In genomic region chr9:91714020-91714721, GRCh38 we compare ENCODE assay signal across 7 cellular contexts.
A peak's percentile ranks its signal among the peaks of the same experiment; 100 is the strongest.
DNase-seq lines count a peak whose midpoint lies in the region; ATAC-seq lines count a peak whose summit lies in the region.

No MANE protein-coding gene starts in this region.

- peaks cover 13% of the 10 kb centered on the region for H3K27me3 ChIP-seq in skeletal muscle satellite cell (ENCODE audit: control insufficient read depth, insufficient read depth, low read length)
- no peaks in the 10 kb centered on the region for H3K27me3 ChIP-seq in CD4-positive, alpha-beta memory T cell (ENCODE audit: insufficient read depth, low read length)

- no peaks in the 10 kb centered on the region for H3K4me1 ChIP-seq in skeletal muscle satellite cell (ENCODE audit: control insufficient read depth, insufficient read depth, low read length)
- no peaks in the 10 kb centered on the region for H3K4me1 ChIP-seq in CD4-positive, alpha-beta memory T cell (ENCODE audit: insufficient read depth, low read length)

- H3K4me1 Mint-ChIP-seq in activated CD4-positive, alpha-beta memory T cell treated with anti-CD3 and anti-CD28 coated beads, Interleukin-2, amount 10 ng/mL, durations not matched to agents 7 days and 5 days, result peaks cover 6% of the 10 kb centered on the region
- peaks cover 0 to 5% (median 2%) of the 10 kb centered on the region in 4 donors for H3K4me1 Mint-ChIP-seq in CD4-positive, alpha-beta memory T cell

- peak overlapping the region; percentile 31 for H3K4me3 Mint-ChIP-seq in activated CD4-positive, alpha-beta memory T cell treated with anti-CD3 and anti-CD28 coated beads, Interleukin-2, amount 10 ng/mL, durations not matched to agents 7 days and 5 days
- peak overlapping the region in 2 of 8 donors; percentile 25 to 36 for H3K4me3 Mint-ChIP-seq in CD4-positive, alpha-beta memory T cell

- intact Hi-C loops in left cardiac atrium (cut with DNase I), result no loop called here
- intact Hi-C loops in CD4-positive, alpha-beta memory T cell (cut with micrococcal nuclease), result no loop called here

- POLR2A ChIA-PET in activated CD4-positive, alpha-beta memory T cell treated with anti-CD3 and anti-CD28 coated beads, Interleukin-2, amount 10 ng/mL, durations not matched to agents 7 days and 5 days (lab: Charles Lee), result no interaction called here
- POLR2A ChIA-PET in CD4-positive, alpha-beta memory T cell (lab: Charles Lee; ENCODE audit: partially characterized antibody), result no interaction called here

- no peak overlapping the region for H3K27ac Mint-ChIP-seq in activated CD4-positive, alpha-beta memory T cell treated with anti-CD3 and anti-CD28 coated beads, Interleukin-2, amount 10 ng/mL, durations not matched to agents 7 days and 5 days
- H3K27ac Mint-ChIP-seq in CD4-positive, alpha-beta memory T cell, result no peak overlapping the region

- H3K9me3 ChIP-seq in skeletal muscle satellite cell (replicated peaks; ENCODE audit: low read length), result no peaks in the 10 kb centered on the region
- H3K9me3 ChIP-seq in CD4-positive, alpha-beta memory T cell (ENCODE audit: control insufficient read depth in 1 of 2, low read length in 2 of 2), result no peaks in the 10 kb centered on the region

- H3K27me3 Mint-ChIP-seq in activated CD4-positive, alpha-beta memory T cell treated with anti-CD3 and anti-CD28 coated beads, Interleukin-2, amount 10 ng/mL, durations not matched to agents 7 days and 5 days, result peaks cover 33% of the 10 kb centered on the region
- H3K27me3 Mint-ChIP-seq in CD4-positive, alpha-beta memory T cell, result peaks cover 20 to 24% of the 10 kb centered on the region in 2 donors

- no peaks in the 10 kb centered on the region for H3K36me3 ChIP-seq in skeletal muscle satellite cell (ENCODE audit: insufficient read depth, low read length)
- no peaks in the 10 kb centered on the region for H3K36me3 ChIP-seq in CD4-positive, alpha-beta memory T cell (ENCODE audit: insufficient read depth, low read length)

- no peaks in the 10 kb centered on the region for H3K36me3 Mint-ChIP-seq in activated CD4-positive, alpha-beta memory T cell treated with anti-CD3 and anti-CD28 coated beads, Interleukin-2, amount 10 ng/mL, durations not matched to agents 7 days and 5 days (ENCODE audit: low read depth)
- H3K36me3 Mint-ChIP-seq in CD4-positive, alpha-beta memory T cell, result no peaks in the 10 kb centered on the region

- ATAC-seq in HG02678 (IDR thresholded peaks at IDR 0.05; ENCODE audit: unreplicated experiment) (peak; percentile 48), left cardiac atrium (peak; percentile 85 to 98), GM18520 (IDR thresholded peaks at IDR 0.05; ENCODE audit: unreplicated experiment) (no peak)

- no peak overlapping the region for H3K27ac ChIP-seq in CD4-positive, alpha-beta memory T cell (ENCODE audit: low read depth, low read length)

- H3K4me2 ChIP-seq in skeletal muscle satellite cell (ENCODE audit: low read length), result peak overlapping the region; percentile 53

- peak; percentile 33 for DNase-seq in ELR (ENCODE audit: low read depth)
- peak; percentile 27 for DNase-seq in activated CD4-positive, alpha-beta memory T cell treated with anti-CD3 and anti-CD28 coated beads, Interleukin-2, amount 10 ng/mL, durations not matched to agents 7 days and 5 days
- DNase-seq in left cardiac atrium, result peak; percentile 83
- DNase-seq in CD4-positive, alpha-beta memory T cell, result no peak

- no peak overlapping the region for H3K9ac ChIP-seq in skeletal muscle satellite cell (ENCODE audit: low read depth, low read length)

- CTCF ChIA-PET in activated CD4-positive, alpha-beta memory T cell treated with anti-CD3 and anti-CD28 coated beads, Interleukin-2, amount 10 ng/mL, durations not matched to agents 7 days and 5 days (lab: Charles Lee), result interaction anchor here (0.6 kb wide), 1 partner anchor 27 kb away, joined by 3 read pairs; no protein-coding TSS in a partner anchor
- CTCF ChIA-PET in CD4-positive, alpha-beta memory T cell (lab: Charles Lee; ENCODE audit: partially characterized antibody), result no interaction called here

- H3K4me3 ChIP-seq in skeletal muscle satellite cell (ENCODE audit: low read length), result peak overlapping the region; percentile 48
- H3K4me3 ChIP-seq in CD4-positive, alpha-beta memory T cell (ENCODE audit: low read length in 2 of 2), result no peak overlapping the region

- H3K9me3 Mint-ChIP-seq in activated CD4-positive, alpha-beta memory T cell treated with anti-CD3 and anti-CD28 coated beads, Interleukin-2, amount 10 ng/mL, durations not matched to agents 7 days and 5 days, result peaks cover 3% of the 10 kb centered on the region
- peaks cover 3 to 14% (median 9%) of the 10 kb centered on the region in 8 donors for H3K9me3 Mint-ChIP-seq in CD4-positive, alpha-beta memory T cell

Comparison
In these comparisons a context has a peak if more than half of its experiments do, and no peak if none do; other contexts are left out.
1. DNase-seq: peak in ELR (single experiment), activated CD4-positive, alpha-beta memory T cell treated with anti-CD3 and anti-CD28 coated beads, Interleukin-2, amount 10 ng/mL, durations not matched to agents 7 days and 5 days (single experiment) and left cardiac atrium (single experiment); none in CD4-positive, alpha-beta memory T cell (0 of 5).